In the genomic region with DNA sequence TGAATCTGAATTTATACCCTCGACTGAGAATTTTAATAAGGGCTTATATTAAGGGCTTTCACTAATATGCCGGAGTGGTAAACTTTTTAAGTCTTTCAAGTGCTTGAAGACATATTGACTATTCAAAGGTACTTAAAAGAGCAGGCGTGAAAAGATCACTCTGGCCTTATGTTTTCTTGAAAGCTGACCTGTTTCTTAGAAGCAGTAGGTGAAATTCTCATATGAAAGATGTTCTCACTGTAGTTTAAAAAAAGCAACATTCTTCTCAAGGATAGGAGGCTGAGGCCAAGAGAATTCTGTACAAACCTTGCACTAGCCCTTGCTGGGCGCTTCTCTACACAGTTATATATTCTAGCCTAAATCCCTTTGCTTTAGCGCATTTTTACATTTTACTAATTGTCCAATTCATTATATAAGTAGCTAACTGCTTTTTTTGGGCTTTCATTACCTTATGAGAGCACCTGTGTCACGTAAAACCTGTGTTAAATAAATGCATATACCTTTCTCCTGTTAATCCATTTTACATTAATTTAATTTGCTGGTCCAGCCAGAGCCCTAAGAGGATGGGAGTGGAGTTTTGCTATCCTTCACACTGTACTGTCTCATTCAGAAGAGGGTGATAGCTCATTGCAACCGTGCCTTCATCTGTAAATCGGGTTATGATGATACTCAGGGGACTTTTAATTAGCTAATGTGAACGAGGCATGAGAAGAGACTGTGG, we compare ENCODE assay signal across 1 cellular context.
TF ChIP-seq lines count a peak whose summit lies in the region.

No MANE protein-coding gene starts in this region.

TF ChIP-seq in K562, 482 proteins besides CTCF, POLR2A, EP300 and RAD21 (continued from another document and continues in another):
- 0 out of 2 replicates have a peak, but pooled peaks have one; percentile 70 for TF ChIP-seq KLF10 (CRISPR knock-in tag; IDR thresholded peaks at IDR 0.05)
- no peak for TF ChIP-seq DACH1 (IDR thresholded peaks at IDR 0.05; ENCODE audit: partially characterized antibody)
- no peak for TF ChIP-seq E2F3 (CRISPR knock-in tag; IDR thresholded peaks at IDR 0.05)
- TF ChIP-seq CC2D1A (IDR thresholded peaks at IDR 0.05): no peak
- TF ChIP-seq, protein P1, sequence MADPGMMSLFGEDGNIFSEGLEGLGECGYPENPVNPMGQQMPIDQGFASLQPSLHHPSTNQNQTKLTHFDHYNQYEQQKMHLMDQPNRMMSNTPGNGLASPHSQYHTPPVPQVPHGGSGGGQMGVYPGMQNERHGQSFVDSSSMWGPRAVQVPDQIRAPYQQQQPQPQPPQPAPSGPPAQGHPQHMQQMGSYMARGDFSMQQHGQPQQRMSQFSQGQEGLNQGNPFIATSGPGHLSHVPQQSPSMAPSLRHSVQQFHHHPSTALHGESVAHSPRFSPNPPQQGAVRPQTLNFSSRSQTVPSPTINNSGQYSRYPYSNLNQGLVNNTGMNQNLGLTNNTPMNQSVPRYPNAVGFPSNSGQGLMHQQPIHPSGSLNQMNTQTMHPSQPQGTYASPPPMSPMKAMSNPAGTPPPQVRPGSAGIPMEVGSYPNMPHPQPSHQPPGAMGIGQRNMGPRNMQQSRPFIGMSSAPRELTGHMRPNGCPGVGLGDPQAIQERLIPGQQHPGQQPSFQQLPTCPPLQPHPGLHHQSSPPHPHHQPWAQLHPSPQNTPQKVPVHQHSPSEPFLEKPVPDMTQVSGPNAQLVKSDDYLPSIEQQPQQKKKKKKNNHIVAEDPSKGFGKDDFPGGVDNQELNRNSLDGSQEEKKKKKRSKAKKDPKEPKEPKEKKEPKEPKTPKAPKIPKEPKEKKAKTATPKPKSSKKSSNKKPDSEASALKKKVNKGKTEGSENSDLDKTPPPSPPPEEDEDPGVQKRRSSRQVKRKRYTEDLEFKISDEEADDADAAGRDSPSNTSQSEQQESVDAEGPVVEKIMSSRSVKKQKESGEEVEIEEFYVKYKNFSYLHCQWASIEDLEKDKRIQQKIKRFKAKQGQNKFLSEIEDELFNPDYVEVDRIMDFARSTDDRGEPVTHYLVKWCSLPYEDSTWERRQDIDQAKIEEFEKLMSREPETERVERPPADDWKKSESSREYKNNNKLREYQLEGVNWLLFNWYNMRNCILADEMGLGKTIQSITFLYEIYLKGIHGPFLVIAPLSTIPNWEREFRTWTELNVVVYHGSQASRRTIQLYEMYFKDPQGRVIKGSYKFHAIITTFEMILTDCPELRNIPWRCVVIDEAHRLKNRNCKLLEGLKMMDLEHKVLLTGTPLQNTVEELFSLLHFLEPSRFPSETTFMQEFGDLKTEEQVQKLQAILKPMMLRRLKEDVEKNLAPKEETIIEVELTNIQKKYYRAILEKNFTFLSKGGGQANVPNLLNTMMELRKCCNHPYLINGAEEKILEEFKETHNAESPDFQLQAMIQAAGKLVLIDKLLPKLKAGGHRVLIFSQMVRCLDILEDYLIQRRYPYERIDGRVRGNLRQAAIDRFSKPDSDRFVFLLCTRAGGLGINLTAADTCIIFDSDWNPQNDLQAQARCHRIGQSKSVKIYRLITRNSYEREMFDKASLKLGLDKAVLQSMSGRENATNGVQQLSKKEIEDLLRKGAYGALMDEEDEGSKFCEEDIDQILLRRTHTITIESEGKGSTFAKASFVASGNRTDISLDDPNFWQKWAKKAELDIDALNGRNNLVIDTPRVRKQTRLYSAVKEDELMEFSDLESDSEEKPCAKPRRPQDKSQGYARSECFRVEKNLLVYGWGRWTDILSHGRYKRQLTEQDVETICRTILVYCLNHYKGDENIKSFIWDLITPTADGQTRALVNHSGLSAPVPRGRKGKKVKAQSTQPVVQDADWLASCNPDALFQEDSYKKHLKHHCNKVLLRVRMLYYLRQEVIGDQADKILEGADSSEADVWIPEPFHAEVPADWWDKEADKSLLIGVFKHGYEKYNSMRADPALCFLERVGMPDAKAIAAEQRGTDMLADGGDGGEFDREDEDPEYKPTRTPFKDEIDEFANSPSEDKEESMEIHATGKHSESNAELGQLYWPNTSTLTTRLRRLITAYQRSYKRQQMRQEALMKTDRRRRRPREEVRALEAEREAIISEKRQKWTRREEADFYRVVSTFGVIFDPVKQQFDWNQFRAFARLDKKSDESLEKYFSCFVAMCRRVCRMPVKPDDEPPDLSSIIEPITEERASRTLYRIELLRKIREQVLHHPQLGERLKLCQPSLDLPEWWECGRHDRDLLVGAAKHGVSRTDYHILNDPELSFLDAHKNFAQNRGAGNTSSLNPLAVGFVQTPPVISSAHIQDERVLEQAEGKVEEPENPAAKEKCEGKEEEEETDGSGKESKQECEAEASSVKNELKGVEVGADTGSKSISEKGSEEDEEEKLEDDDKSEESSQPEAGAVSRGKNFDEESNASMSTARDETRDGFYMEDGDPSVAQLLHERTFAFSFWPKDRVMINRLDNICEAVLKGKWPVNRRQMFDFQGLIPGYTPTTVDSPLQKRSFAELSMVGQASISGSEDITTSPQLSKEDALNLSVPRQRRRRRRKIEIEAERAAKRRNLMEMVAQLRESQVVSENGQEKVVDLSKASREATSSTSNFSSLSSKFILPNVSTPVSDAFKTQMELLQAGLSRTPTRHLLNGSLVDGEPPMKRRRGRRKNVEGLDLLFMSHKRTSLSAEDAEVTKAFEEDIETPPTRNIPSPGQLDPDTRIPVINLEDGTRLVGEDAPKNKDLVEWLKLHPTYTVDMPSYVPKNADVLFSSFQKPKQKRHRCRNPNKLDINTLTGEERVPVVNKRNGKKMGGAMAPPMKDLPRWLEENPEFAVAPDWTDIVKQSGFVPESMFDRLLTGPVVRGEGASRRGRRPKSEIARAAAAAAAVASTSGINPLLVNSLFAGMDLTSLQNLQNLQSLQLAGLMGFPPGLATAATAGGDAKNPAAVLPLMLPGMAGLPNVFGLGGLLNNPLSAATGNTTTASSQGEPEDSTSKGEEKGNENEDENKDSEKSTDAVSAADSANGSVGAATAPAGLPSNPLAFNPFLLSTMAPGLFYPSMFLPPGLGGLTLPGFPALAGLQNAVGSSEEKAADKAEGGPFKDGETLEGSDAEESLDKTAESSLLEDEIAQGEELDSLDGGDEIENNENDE (IDR thresholded peaks at IDR 0.05; ENCODE audit: low read depth, low read length): no peak
- TF ChIP-seq MGA (IDR thresholded peaks at IDR 0.05): no peak
- TF ChIP-seq ZNF717 (CRISPR knock-in tag; IDR thresholded peaks at IDR 0.05): peak; percentile 71; the same call in 1 of the 2 replicates
- TF ChIP-seq CHD1 (IDR thresholded peaks at IDR 0.05; ENCODE audit: low read length): peak; percentile 23
- no peak for TF ChIP-seq RBM15 (IDR thresholded peaks at IDR 0.05; ENCODE audit: insufficient read depth, low read length)
- no peak for TF ChIP-seq CBX5 (IDR thresholded peaks at IDR 0.05; ENCODE audit: borderline replicate concordance, low read depth)
- TF ChIP-seq MECOM (CRISPR knock-in tag; IDR thresholded peaks at IDR 0.05): no peak; the same call in 1 of the 2 replicates
- no peak for TF ChIP-seq EGR1 (conservative IDR thresholded peaks at IDR 0.05)
- no peak for TF ChIP-seq CREBBP (IDR thresholded peaks at IDR 0.05; ENCODE audit: low read depth, low read length)
- TF ChIP-seq CEBPB (tag; IDR thresholded peaks at IDR 0.05): no peak
- no peak for TF ChIP-seq GABPB2 (CRISPR knock-in tag; conservative IDR thresholded peaks at IDR 0.05)
- TF ChIP-seq LARP7 (IDR thresholded peaks at IDR 0.05): no peak
- TF ChIP-seq KDM1A (IDR thresholded peaks at IDR 0.05): no peak; a peak in 1 of 4 replicates
- TF ChIP-seq CHD4 (IDR thresholded peaks at IDR 0.05; ENCODE audit: insufficient read depth, insufficient replicate concordance, low read depth, low read length, poor library complexity, severe bottlenecking): no peak
- TF ChIP-seq NCOR1 (IDR thresholded peaks at IDR 0.05): no peak
- no peak for TF ChIP-seq ZBTB49 (CRISPR knock-in tag; IDR thresholded peaks at IDR 0.05; ENCODE audit: borderline replicate concordance)
- TF ChIP-seq, protein P2, sequence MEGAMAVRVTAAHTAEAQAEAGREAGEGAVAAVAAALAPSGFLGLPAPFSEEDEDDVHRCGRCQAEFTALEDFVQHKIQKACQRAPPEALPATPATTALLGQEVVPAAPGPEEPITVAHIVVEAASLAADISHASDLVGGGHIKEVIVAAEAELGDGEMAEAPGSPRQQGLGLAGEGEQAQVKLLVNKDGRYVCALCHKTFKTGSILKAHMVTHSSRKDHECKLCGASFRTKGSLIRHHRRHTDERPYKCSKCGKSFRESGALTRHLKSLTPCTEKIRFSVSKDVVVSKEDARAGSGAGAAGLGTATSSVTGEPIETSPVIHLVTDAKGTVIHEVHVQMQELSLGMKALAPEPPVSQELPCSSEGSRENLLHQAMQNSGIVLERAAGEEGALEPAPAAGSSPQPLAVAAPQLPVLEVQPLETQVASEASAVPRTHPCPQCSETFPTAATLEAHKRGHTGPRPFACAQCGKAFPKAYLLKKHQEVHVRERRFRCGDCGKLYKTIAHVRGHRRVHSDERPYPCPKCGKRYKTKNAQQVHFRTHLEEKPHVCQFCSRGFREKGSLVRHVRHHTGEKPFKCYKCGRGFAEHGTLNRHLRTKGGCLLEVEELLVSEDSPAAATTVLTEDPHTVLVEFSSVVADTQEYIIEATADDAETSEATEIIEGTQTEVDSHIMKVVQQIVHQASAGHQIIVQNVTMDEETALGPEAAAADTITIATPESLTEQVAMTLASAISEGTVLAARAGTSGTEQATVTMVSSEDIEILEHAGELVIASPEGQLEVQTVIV (CRISPR knock-in tag; IDR thresholded peaks at IDR 0.05; ENCODE audit: borderline replicate concordance): peak; percentile 58
